Comparison of ENCODE assay signal across 22 cellular contexts in genomic region chr2:150392614-150393013, GRCh38.
"Had no signal": no experiment of that assay in that cellular context is flagged by ENCODE, and none has a peak within 500 bp of the region (broad histone marks: within the 10 kb centered on the region; RNA-seq: fewer than 3 reads in every experiment).

No MANE protein-coding gene starts in this region.

- H3K4me2 ChIP-seq: SK-N-SH had no signal

- H3K9me2 ChIP-seq: SK-N-SH had no signal

- H3K27me3 ChIP-seq: Peyer's patch, SJSA1 had no signal

- H3K27ac ChIP-seq: Peyer's patch, SJSA1 had no signal

- H3K9me3 ChIP-seq: Peyer's patch, SJSA1, SK-N-SH had no signal

- DNase-seq: activated CD4-positive, alpha-beta memory T cell treated with anti-CD3 and anti-CD28 coated beads for 36 hours; activated CD4-positive, alpha-beta T cell treated with anti-CD3 and anti-CD28 coated beads, Interleukin-2, amount 50 U/mL, for 1 hour; activated CD8-positive, alpha-beta memory T cell treated with anti-CD3 and anti-CD28 coated beads, Interleukin-2, amount 50 U/mL, for 4 hours; activated effector memory CD4-positive, alpha-beta T cell treated with Interleukin-2 at 50 U/mL for 16 hours; activated naive CD4-positive, alpha-beta T cell treated with anti-CD3 and anti-CD28 coated beads, Interleukin-2, amount 10 ng/mL, durations not matched to agents 7 days and 5 days; activated naive CD8-positive, alpha-beta T cell treated with anti-CD3 and anti-CD28 coated beads, Interleukin-2, amount 50 U/mL, for 24 hours; activated T-cell treated with anti-CD3 and anti-CD28 coated beads, Interleukin-2, amount 50 U/mL, for 48 hours; amniotic stem cell; aorta; NCI-H1092 treated with DMSO at 0.1 percent for 48 hours; NCI-H1436; NCI-H187 treated with DMSO at 0.1 percent for 48 hours; NCI-H345; NCI-H510A; NCI-H526 treated with DMSO at 0.1 percent for 48 hours; NCI-H82; PC-3; Peyer's patch; RPMI8226; SHP77 treated with DMSO at 0.1 percent for 48 hours; SK-N-SH had no signal

- H3K9ac ChIP-seq: SK-N-SH had no signal

- ATAC-seq: activated naive CD8-positive, alpha-beta T cell treated with anti-CD3 and anti-CD28 coated beads, Interleukin-2, amount 50 U/mL, for 24 hours; PC-3 had no signal

- H3K36me3 ChIP-seq: Peyer's patch, SJSA1 had no signal

- H3K4me1 ChIP-seq: Peyer's patch, SJSA1 had no signal

- H3K4me3 ChIP-seq: Peyer's patch, SJSA1 had no signal
